In genomic region chr5:43233946-43234345, GRCh38 we compare ENCODE assay signal across 11 cellular contexts. TPM values are rescaled to one million over a fixed set of nuclear protein-coding genes. Genes with fewer than 3 reads are reported as not detected.
DNase-seq lines count a peak whose midpoint lies in the region; ATAC-seq and TF ChIP-seq lines count a peak whose summit lies in the region.
"Had no signal": no experiment of that assay in that cellular context is flagged by ENCODE, and none has a peak within 500 bp of the region (broad histone marks: within the 10 kb centered on the region; RNA-seq: fewer than 3 reads in every experiment).

No MANE protein-coding gene starts in this region.

- TF ChIP-seq CTCF in body of pancreas (IDR thresholded peaks at IDR 0.05), result no peak

- intact Hi-C loops in body of pancreas (cut with DNase I), result no loop called here

- no peaks in the 10 kb centered on the region for H3K4me1 ChIP-seq in GM23248 (ENCODE audit: insufficient read depth)
- H3K4me1 ChIP-seq in body of pancreas, result peaks cover 7% of the 10 kb centered on the region
- H3K4me1 ChIP-seq: gastrocnemius medialis had no signal

- H3K27ac Mint-ChIP-seq in T-helper 1 cell treated with Interleukin-12 subunit alpha and Interleukin-12 subunit beta and Interleukin-4 antibody, amounts not matched to agents 30 μg/mL and 1 μg/mL, for 36 hours, result peak overlapping the region; percentile 39
- H3K27ac Mint-ChIP-seq in activated naive CD8-positive, alpha-beta T cell treated with anti-CD3 and anti-CD28 coated beads, Interleukin-2, amount 50 U/mL, for 24 hours, result no peak overlapping the region
- H3K27ac Mint-ChIP-seq: CD4-positive, alpha-beta memory T cell; GM23338 had no signal

- H3K27ac ChIP-seq in GM23248 (no peak overlapping the region), body of pancreas (no peak overlapping the region)
- H3K27ac ChIP-seq: gastrocnemius medialis had no signal

- no peaks in the 10 kb centered on the region for H3K9me2 ChIP-seq in GM23248 (ENCODE audit: insufficient read depth)

- H3K9me3 ChIP-seq in GM23248 (ENCODE audit: low read depth), result no peaks in the 10 kb centered on the region
- no peaks in the 10 kb centered on the region for H3K9me3 ChIP-seq in body of pancreas
- H3K9me3 ChIP-seq: gastrocnemius medialis had no signal

- ATAC-seq in GM18858 (IDR thresholded peaks at IDR 0.05; ENCODE audit: unreplicated experiment) (peak; percentile 73), GM21381 (IDR thresholded peaks at IDR 0.05; ENCODE audit: unreplicated experiment) (peak; percentile 78), HG02981 (IDR thresholded peaks at IDR 0.05; ENCODE audit: unreplicated experiment) (peak; percentile 69), body of pancreas (no peak)
- ATAC-seq in activated naive CD8-positive, alpha-beta T cell treated with anti-CD3 and anti-CD28 coated beads, Interleukin-2, amount 50 U/mL, for 24 hours, result no peak
- ATAC-seq: gastrocnemius medialis, GM23338, right cardiac atrium had no signal

- no peaks in the 10 kb centered on the region for H3K36me3 Mint-ChIP-seq in T-helper 1 cell treated with Interleukin-12 subunit alpha and Interleukin-12 subunit beta and Interleukin-4 antibody, amounts not matched to agents 30 μg/mL and 1 μg/mL, for 36 hours (ENCODE audit: low read depth)
- no peaks in the 10 kb centered on the region for H3K36me3 Mint-ChIP-seq in activated naive CD8-positive, alpha-beta T cell treated with anti-CD3 and anti-CD28 coated beads, Interleukin-2, amount 50 U/mL, for 24 hours (ENCODE audit: low read depth)
- H3K36me3 Mint-ChIP-seq: CD4-positive, alpha-beta memory T cell had no signal

- H3K4me3 ChIP-seq in GM23248 (no peak overlapping the region), body of pancreas (no peak overlapping the region)
- H3K4me3 ChIP-seq: gastrocnemius medialis, GM23338 had no signal

- H4K20me1 ChIP-seq in GM23248 (ENCODE audit: insufficient read depth), result no peaks in the 10 kb centered on the region

- H3F3A ChIP-seq in GM23248 (ENCODE audit: insufficient read depth), result no peaks in the 10 kb centered on the region

- no peaks in the 10 kb centered on the region for H3K79me2 ChIP-seq in GM23248 (ENCODE audit: insufficient read depth)

- H3K27me3 ChIP-seq in GM23248 (replicated peaks; ENCODE audit: insufficient read depth), result no peaks in the 10 kb centered on the region
- no peaks in the 10 kb centered on the region for H3K27me3 ChIP-seq in body of pancreas
- H3K27me3 ChIP-seq: gastrocnemius medialis had no signal

- peak overlapping the region; percentile 1 for H3K4me3 Mint-ChIP-seq in T-helper 1 cell treated with Interleukin-12 subunit alpha and Interleukin-12 subunit beta and Interleukin-4 antibody, amounts not matched to agents 30 μg/mL and 1 μg/mL, for 36 hours
- H3K4me3 Mint-ChIP-seq in activated naive CD8-positive, alpha-beta T cell treated with anti-CD3 and anti-CD28 coated beads, Interleukin-2, amount 50 U/mL, for 24 hours, result no peak overlapping the region
- H3K4me3 Mint-ChIP-seq: CD4-positive, alpha-beta memory T cell; GM23338 had no signal

- no peak overlapping the region for H2AFZ ChIP-seq in GM23248
- H2AFZ ChIP-seq: GM23338 had no signal

- 41 to 47% methylated on average over 3 of the region's 3 CpGs for WGBS in GM23248 (ENCODE audit: low coverage in 1 of 2, low lambda C conversion rate in 2 of 2, missing lambda C conversion rate in 2 of 2), 2 experiments
- 59 to 61% methylated on average over 3 of the region's 3 CpGs for WGBS in body of pancreas, 2 donors

- H3K9ac ChIP-seq in GM23248, result no peak overlapping the region

- no peak for TF ChIP-seq POLR2A in body of pancreas (IDR thresholded peaks at IDR 0.05)

- peaks cover 13% of the 10 kb centered on the region for H3K4me1 Mint-ChIP-seq in T-helper 1 cell treated with Interleukin-12 subunit alpha and Interleukin-12 subunit beta and Interleukin-4 antibody, amounts not matched to agents 30 μg/mL and 1 μg/mL, for 36 hours (ENCODE audit: low read depth)
- no peaks in the 10 kb centered on the region for H3K4me1 Mint-ChIP-seq in activated naive CD8-positive, alpha-beta T cell treated with anti-CD3 and anti-CD28 coated beads, Interleukin-2, amount 50 U/mL, for 24 hours
- H3K4me1 Mint-ChIP-seq: GM23338 had no signal

- no peaks in the 10 kb centered on the region for H3K36me3 ChIP-seq in GM23248 (ENCODE audit: low read depth)
- H3K36me3 ChIP-seq in body of pancreas (replicated peaks in 1 of 2; ENCODE audit: insufficient read depth in 1 of 2, low read depth in 2 of 2), result no peaks in the 10 kb centered on the region
- H3K36me3 ChIP-seq: gastrocnemius medialis had no signal

- in situ Hi-C loops in GM23248 (cut with MboI), result no loop called here

- H3K4me2 ChIP-seq in GM23248 (ENCODE audit: unreplicated experiment), result no peak overlapping the region
- H3K4me2 ChIP-seq: GM23338 had no signal

- H3K9me3 Mint-ChIP-seq in T-helper 1 cell treated with Interleukin-12 subunit alpha and Interleukin-12 subunit beta and Interleukin-4 antibody, amounts not matched to agents 30 μg/mL and 1 μg/mL, for 36 hours, result no peaks in the 10 kb centered on the region
- no peaks in the 10 kb centered on the region for H3K9me3 Mint-ChIP-seq in activated naive CD8-positive, alpha-beta T cell treated with anti-CD3 and anti-CD28 coated beads, Interleukin-2, amount 50 U/mL, for 24 hours
- H3K9me3 Mint-ChIP-seq: CD4-positive, alpha-beta memory T cell; GM23338 had no signal

- no peak for DNase-seq in GM23248
- DNase-seq in body of pancreas, result no peak
- DNase-seq in activated naive CD8-positive, alpha-beta T cell treated with anti-CD3 and anti-CD28 coated beads, Interleukin-2, amount 50 U/mL, for 24 hours, result no peak
- DNase-seq: CD4-positive, alpha-beta memory T cell; gastrocnemius medialis; right cardiac atrium had no signal

- H3K27me3 Mint-ChIP-seq in T-helper 1 cell treated with Interleukin-12 subunit alpha and Interleukin-12 subunit beta and Interleukin-4 antibody, amounts not matched to agents 30 μg/mL and 1 μg/mL, for 36 hours (ENCODE audit: low read depth), result no peaks in the 10 kb centered on the region
- no peaks in the 10 kb centered on the region for H3K27me3 Mint-ChIP-seq in activated naive CD8-positive, alpha-beta T cell treated with anti-CD3 and anti-CD28 coated beads, Interleukin-2, amount 50 U/mL, for 24 hours

RNA-seq across cellular contexts. Expression of gene NIM1K, which starts 41.9 kb away (rescaled TPM):
- total RNA-seq in GM23248 (2014; rRNA removed; shearing (Covaris generic)), result 0.63 and 4.9 TPM in 2 replicates
- polyA plus RNA-seq in GM23248 (2016; fragmentation: Nextera tagmentation; extraction: Ambion mirVana), result 1.2 and 1.8 TPM in 2 replicates
- total RNA-seq in body of pancreas, result under 1 TPM in 1 of 2 donors, not detected in 1; 0.52 TPM
- total RNA-seq: GM23338 had no signal
- polyA plus RNA-seq: GM23338 had no signal

Comparison
In these comparisons a context has a peak if more than half of its experiments do, and no peak if none do; other contexts are left out.
1. ATAC-seq: peak in GM18858 (single experiment), GM21381 (single experiment) and HG02981 (single experiment); none in body of pancreas (single experiment) and activated naive CD8-positive, alpha-beta T cell treated with anti-CD3 and anti-CD28 coated beads, Interleukin-2, amount 50 U/mL, for 24 hours (single experiment).